Comparison of ENCODE assay signal across 8 cellular contexts in genomic region chr20:38962044-38962897, GRCh38. TPM values are rescaled to one million over a fixed set of nuclear protein-coding genes. Genes with fewer than 3 reads are reported as not detected.
A peak's percentile ranks its signal among the peaks of the same experiment; 100 is the strongest.
DNase-seq lines count a peak whose midpoint lies in the region; ATAC-seq, FAIRE-seq and TF ChIP-seq lines count a peak whose summit lies in the region.

Gene DHX35, plus strand, starts transcription at chr20:38962344. Its CDS starts 24 bp downstream, at chr20:38962368.

- peaks cover 1% of the 10 kb centered on the region for H3K36me3 Mint-ChIP-seq in progenitor cell of endocrine pancreas (ENCODE audit: insufficient read depth)

- H3K27ac Mint-ChIP-seq in progenitor cell of endocrine pancreas = peak within 1 kb of the TSS; percentile 98

- H3K4me1 Mint-ChIP-seq in progenitor cell of endocrine pancreas (ENCODE audit: low read depth) = peaks cover 7% of the 10 kb centered on the region

- TF ChIP-seq CTCF in progenitor cell of endocrine pancreas (IDR thresholded peaks at IDR 0.05; ENCODE audit: unreplicated experiment) = peak; percentile 17

- H3K27me3 Mint-ChIP-seq in progenitor cell of endocrine pancreas = no peaks in the 10 kb centered on the region

- peak within 1 kb of the TSS; percentile 94 for H3K4me3 Mint-ChIP-seq in progenitor cell of endocrine pancreas (ENCODE audit: low read depth)

- peak; percentile 95 for DNase-seq in GM12892 (ENCODE audit: insufficient read length)
- peak; percentile 99 for DNase-seq in NCI-H146 (lab: John Stamatoyannopoulos, UW)
- peak; percentile 97 to 100 (median 98) for DNase-seq in T-helper 1 cell
- peak; percentile 92 for DNase-seq in amniotic epithelial cell (ENCODE audit: low read depth)
- peak; percentile 99 for DNase-seq in left cardiac atrium
- peak; percentile 96 for DNase-seq in progenitor cell of endocrine pancreas (ENCODE audit: low spot score, unreplicated experiment)
- peak; percentile 99 for DNase-seq in ureter (ENCODE audit: low spot score)

- intact Hi-C loops in left cardiac atrium (cut with DNase I) = no loop called here

- H3K9me3 Mint-ChIP-seq in progenitor cell of endocrine pancreas (ENCODE audit: low read depth) = no peaks in the 10 kb centered on the region

- peak; percentile 99 for FAIRE-seq in GM12892 (lab: Jason Lieb, UNC)

- peak; percentile 84; the same call in 1 of the 2 replicates for TF ChIP-seq POLR2A in GM12892 (IDR thresholded peaks at IDR 0.05; ENCODE audit: low read depth, low read length)

- peak; percentile 98 for ATAC-seq in HG02852 (IDR thresholded peaks at IDR 0.05; ENCODE audit: unreplicated experiment)
- peak; percentile 100 for ATAC-seq in left cardiac atrium

RNA-seq across cellular contexts. Expression of gene DHX35, which starts in this region (rescaled TPM):
- polyA plus RNA-seq in GM12892 (2012; ENCODE audit: missing spikeins) = 8.0 TPM
- total RNA-seq in left cardiac atrium = 10 to 100 TPM in 1 of 2 donors, 1 to 10 TPM in 1; 8.8 to 12.4 TPM
- total RNA-seq in progenitor cell of endocrine pancreas = 14.4 and 14.5 TPM in 2 replicates
- total RNA-seq in ureter = 14.1 TPM

Comparison
In these comparisons a context has a peak if more than half of its experiments do, and no peak if none do; other contexts are left out.
1. Peak in every context shown above with its lines: DNase-seq and ATAC-seq.